ENCODE assay signal across 28 cellular contexts in the genomic region with DNA sequence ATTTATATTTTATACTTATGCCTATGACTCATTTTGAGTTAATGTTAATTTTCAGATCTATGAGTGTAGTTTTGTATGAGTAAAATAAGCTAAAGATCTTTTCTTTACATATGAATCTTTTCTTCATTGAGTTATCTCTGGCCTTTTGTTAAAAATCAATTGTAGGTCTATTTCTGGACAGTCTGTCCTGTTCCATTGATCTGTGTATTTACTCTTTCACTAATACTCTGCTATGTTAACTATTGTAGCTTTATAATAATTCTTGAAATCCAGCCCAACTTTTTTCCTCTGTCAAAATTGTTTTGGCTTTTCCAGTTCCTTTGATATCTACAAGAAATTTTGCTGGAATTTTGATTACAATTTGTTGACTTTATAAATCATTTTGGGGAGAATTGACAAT.
"Had no signal": no experiment of that assay in that cellular context is flagged by ENCODE, and none has a peak within 500 bp of the region (broad histone marks: within the 10 kb centered on the region; RNA-seq: fewer than 3 reads in every experiment).

No MANE protein-coding gene starts in this region.

- H3K9me3 Mint-ChIP-seq: type B pancreatic cell had no signal

- H3K27ac ChIP-seq: stomach, suprapubic skin, thoracic aorta, tibial artery, tibial nerve, transverse colon, upper lobe of left lung, upper lobe of right lung, uterus, vagina had no signal

- DNase-seq: stimulated activated CD4-positive, alpha-beta T cell treated with anti-CD3 and anti-CD28 coated beads, Interleukin-2, amount 100 ng/mL, for 48 hours; stimulated activated CD4-positive, alpha-beta T cell treated with anti-CD3 and anti-CD28 coated beads, Interleukin-4, amount 100 ng/mL, for 1 hour; stimulated activated CD4-positive, alpha-beta T cell treated with anti-CD3 and anti-CD28 coated beads, Interleukin-4, amount 100 ng/mL, for 24 hours; stimulated activated CD4-positive, alpha-beta T cell treated with anti-CD3 and anti-CD28 coated beads, Interleukin-4, amount 100 ng/mL, for 4 hours; stimulated activated CD8-positive, alpha-beta memory T cell treated with anti-CD3 and anti-CD28 coated beads, Interleukin-4, amount 100 ng/mL, for 48 hours; stimulated activated naive B cell treated with anti-CD40 and anti-IgM and Interleukin-4, amounts not matched to agents 10 μg/mL and 1 μg/mL and 100 μg/mL, for 72 hours; stimulated activated naive CD4-positive, alpha-beta T cell; stimulated activated naive CD4-positive, alpha-beta T cell treated with Interleukin-2 at 50 U/mL for 16 hours; stimulated activated naive CD8-positive, alpha-beta T cell treated with anti-CD3 and anti-CD28 coated beads, Interleukin-15, amount 100 ng/mL, for 72 hours; stimulated activated naive CD8-positive, alpha-beta T cell treated with anti-CD3 and anti-CD28 coated beads, Interleukin-15, Interleukin-2, amounts not matched to agents 100 U/mL and 50 U/mL, for 24 hours; stomach; testis; thyroid gland; tibial artery; transverse colon; trophoblast cell; upper lobe of left lung; upper lobe of right lung; uterus had no signal

- H3K4me3 Mint-ChIP-seq: stimulated activated effector memory CD8-positive, alpha-beta T cell treated with anti-CD3 and anti-CD28 coated beads, Interleukin-12 subunit alpha, Interleukin-12 subunit beta, amount 100 ng/mL, for 72 hours; stimulated activated memory B cell treated with anti-CD40 and anti-IgM and Interleukin-4, amounts not matched to agents 10 μg/mL and 1 μg/mL and 100 μg/mL, for 72 hours; stimulated activated naive B cell treated with anti-CD40 and anti-IgM and Interleukin-4, amounts not matched to agents 10 μg/mL and 1 μg/mL and 100 μg/mL, for 72 hours; stimulated activated naive CD8-positive, alpha-beta T cell treated with anti-CD3 and anti-CD28 coated beads, Interleukin-15, amount 100 ng/mL, for 72 hours; stimulated activated naive CD8-positive, alpha-beta T cell treated with anti-CD3 and anti-CD28 coated beads, Interleukin-15, Interleukin-2, amounts not matched to agents 100 ng/mL and 50 ng/mL, for 24 hours; type B pancreatic cell had no signal

- H3K36me3 ChIP-seq: stomach, suprapubic skin, thoracic aorta, thyroid gland, tibial artery, tibial nerve, transverse colon, upper lobe of left lung, upper lobe of right lung, uterus, vagina had no signal

- H3K36me3 Mint-ChIP-seq: stimulated activated effector memory CD8-positive, alpha-beta T cell treated with anti-CD3 and anti-CD28 coated beads, Interleukin-12 subunit alpha, Interleukin-12 subunit beta, amount 100 ng/mL, for 72 hours; stimulated activated memory B cell treated with anti-CD40 and anti-IgM and Interleukin-4, amounts not matched to agents 10 μg/mL and 1 μg/mL and 100 μg/mL, for 72 hours; stimulated activated naive B cell treated with anti-CD40 and anti-IgM and Interleukin-4, amounts not matched to agents 10 μg/mL and 1 μg/mL and 100 μg/mL, for 72 hours; type B pancreatic cell had no signal

- H3K4me1 ChIP-seq: suprapubic skin, transverse colon, upper lobe of left lung, upper lobe of right lung, uterus, vagina had no signal

- H3K27me3 ChIP-seq: stomach, suprapubic skin, testis, thyroid gland, tibial artery, tibial nerve, transverse colon, upper lobe of left lung, upper lobe of right lung, uterus, vagina had no signal

- H3K4me3 ChIP-seq: stomach, suprapubic skin, testis, thoracic aorta, thyroid gland, tibial artery, tibial nerve, transverse colon, upper lobe of left lung, upper lobe of right lung, uterus, vagina had no signal

- H3K27me3 Mint-ChIP-seq: stimulated activated memory B cell treated with anti-CD40 and anti-IgM and Interleukin-4, amounts not matched to agents 10 μg/mL and 1 μg/mL and 100 μg/mL, for 72 hours; stimulated activated naive B cell treated with anti-CD40 and anti-IgM and Interleukin-4, amounts not matched to agents 10 μg/mL and 1 μg/mL and 100 μg/mL, for 72 hours; stimulated activated naive CD8-positive, alpha-beta T cell treated with anti-CD3 and anti-CD28 coated beads, Interleukin-15, amount 100 ng/mL, for 72 hours; stimulated activated naive CD8-positive, alpha-beta T cell treated with anti-CD3 and anti-CD28 coated beads, Interleukin-15, Interleukin-2, amounts not matched to agents 100 ng/mL and 50 ng/mL, for 24 hours; type B pancreatic cell had no signal

- ATAC-seq: stimulated activated effector memory CD8-positive, alpha-beta T cell treated with anti-CD3 and anti-CD28 coated beads, Interleukin-12 subunit alpha, Interleukin-12 subunit beta, amount 100 ng/mL, for 72 hours; stimulated activated memory B cell treated with anti-CD40 and anti-IgM and Interleukin-4, amounts not matched to agents 10 μg/mL and 1 μg/mL and 100 μg/mL, for 72 hours; stimulated activated naive B cell treated with anti-CD40 and anti-IgM and Interleukin-4, amounts not matched to agents 10 μg/mL and 1 μg/mL and 100 μg/mL, for 72 hours; stimulated activated naive CD8-positive, alpha-beta T cell treated with anti-CD3 and anti-CD28 coated beads, Interleukin-15, amount 100 ng/mL, for 72 hours; stimulated activated naive CD8-positive, alpha-beta T cell treated with anti-CD3 and anti-CD28 coated beads, Interleukin-15, Interleukin-2, amounts not matched to agents 100 U/mL and 50 U/mL, for 24 hours; upper lobe of right lung had no signal

- H3K27ac Mint-ChIP-seq: stimulated activated effector memory CD8-positive, alpha-beta T cell treated with anti-CD3 and anti-CD28 coated beads, Interleukin-12 subunit alpha, Interleukin-12 subunit beta, amount 100 ng/mL, for 72 hours; stimulated activated memory B cell treated with anti-CD40 and anti-IgM and Interleukin-4, amounts not matched to agents 10 μg/mL and 1 μg/mL and 100 μg/mL, for 72 hours; stimulated activated naive B cell treated with anti-CD40 and anti-IgM and Interleukin-4, amounts not matched to agents 10 μg/mL and 1 μg/mL and 100 μg/mL, for 72 hours; stimulated activated naive CD8-positive, alpha-beta T cell treated with anti-CD3 and anti-CD28 coated beads, Interleukin-15, amount 100 ng/mL, for 72 hours; stimulated activated naive CD8-positive, alpha-beta T cell treated with anti-CD3 and anti-CD28 coated beads, Interleukin-15, Interleukin-2, amounts not matched to agents 100 ng/mL and 50 ng/mL, for 24 hours; type B pancreatic cell had no signal

- FAIRE-seq: urothelium cell line had no signal

- H3K9me3 ChIP-seq: stomach, suprapubic skin, testis, thoracic aorta, thyroid gland, tibial artery, tibial nerve, transverse colon, upper lobe of left lung, upper lobe of right lung, uterus, vagina had no signal

- H3K4me1 Mint-ChIP-seq: stimulated activated effector memory CD8-positive, alpha-beta T cell treated with anti-CD3 and anti-CD28 coated beads, Interleukin-12 subunit alpha, Interleukin-12 subunit beta, amount 100 ng/mL, for 72 hours; stimulated activated naive B cell treated with anti-CD40 and anti-IgM and Interleukin-4, amounts not matched to agents 10 μg/mL and 1 μg/mL and 100 μg/mL, for 72 hours; stimulated activated naive CD8-positive, alpha-beta T cell treated with anti-CD3 and anti-CD28 coated beads, Interleukin-15, amount 100 ng/mL, for 72 hours had no signal
